In the genomic region with DNA sequence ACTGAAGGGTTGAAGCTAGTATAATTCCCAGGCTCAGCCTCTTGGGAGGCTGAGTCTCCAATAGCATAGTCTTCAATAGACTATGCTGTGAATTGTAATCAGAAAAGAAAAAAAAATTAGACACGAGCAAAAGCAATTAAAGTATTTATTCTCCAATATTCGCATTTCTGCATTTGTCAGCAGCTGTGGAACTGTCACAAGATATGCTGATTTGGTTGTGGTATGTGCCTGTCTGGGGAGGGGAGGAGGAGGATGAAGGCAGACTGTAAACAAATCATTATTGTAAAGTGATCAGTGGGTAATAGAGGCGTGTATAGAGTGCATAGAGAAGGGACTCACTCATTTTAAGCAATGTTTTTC, we compare ENCODE assay signal across 10 cellular contexts. TPM values are rescaled to one million over a fixed set of nuclear protein-coding genes. Genes with fewer than 3 reads are reported as not detected.
DNase-seq lines count a peak whose midpoint lies in the region; ATAC-seq and TF ChIP-seq lines count a peak whose summit lies in the region.
"Had no signal": no experiment of that assay in that cellular context is flagged by ENCODE, and none has a peak within 500 bp of the region (broad histone marks: within the 10 kb centered on the region; RNA-seq: fewer than 3 reads in every experiment).

No MANE protein-coding gene starts in this region.

- H3K36me3 ChIP-seq in Loucy (ENCODE audit: insufficient read depth, low read length): no peaks in the 10 kb centered on the region
- H3K36me3 ChIP-seq in colonic mucosa: no peaks in the 10 kb centered on the region

- H3K4me2 ChIP-seq in Loucy (ENCODE audit: low read depth, low read length, poor library complexity, severe bottlenecking): peak overlapping the region; percentile 96

- intact Hi-C loops in colonic mucosa (cut with DNase I): no loop called here

- H3K27ac Mint-ChIP-seq in activated CD8-positive, alpha-beta memory T cell treated with anti-CD3 and anti-CD28 coated beads, Interleukin-2, amount 10 ng/mL, durations not matched to agents 7 days and 5 days: peak overlapping the region; percentile 100
- peak overlapping the region; percentile 89 for H3K27ac Mint-ChIP-seq in stimulated activated naive B cell treated with anti-CD40 and anti-IgM and Interleukin-4, amounts not matched to agents 10 μg/mL and 1 μg/mL and 100 μg/mL, for 72 hours

- DNase-seq in activated CD8-positive, alpha-beta memory T cell treated with anti-CD3 and anti-CD28 coated beads, Interleukin-2, amount 10 ng/mL, durations not matched to agents 7 days and 5 days: peak; percentile 67
- no peak for DNase-seq in activated CD8-positive, alpha-beta memory T cell treated with anti-CD3 and anti-CD28 coated beads for 24 hours
- DNase-seq in colonic mucosa (no peak), NCI-H345 treated with DMSO at 0.1 percent for 48 hours (lab: John Stamatoyannopoulos, UW; ENCODE audit: unreplicated experiment) (no peak), amygdala (lab: John Stamatoyannopoulos, UW) (no peak), HuH-7.5 (ENCODE audit: low spot score) (no peak)
- no peak for DNase-seq in stimulated activated naive B cell treated with anti-CD40 and anti-IgM and Interleukin-4, amounts not matched to agents 10 μg/mL and 1 μg/mL and 100 μg/mL, for 72 hours

- peaks cover 11% of the 10 kb centered on the region for H3K79me2 ChIP-seq in Loucy (ENCODE audit: insufficient read depth, low read length)

- no peaks in the 10 kb centered on the region for H3K9me2 ChIP-seq in Loucy (replicated peaks; ENCODE audit: low read depth, low read length)

- H4K20me1 ChIP-seq in Loucy (ENCODE audit: insufficient read depth, low read length, poor library complexity, severe bottlenecking): no peaks in the 10 kb centered on the region

- peaks cover 7% of the 10 kb centered on the region for H3K36me3 Mint-ChIP-seq in activated CD8-positive, alpha-beta memory T cell treated with anti-CD3 and anti-CD28 coated beads, Interleukin-2, amount 10 ng/mL, durations not matched to agents 7 days and 5 days
- H3K36me3 Mint-ChIP-seq in stimulated activated naive B cell treated with anti-CD40 and anti-IgM and Interleukin-4, amounts not matched to agents 10 μg/mL and 1 μg/mL and 100 μg/mL, for 72 hours: peaks cover 5 to 13% of the 10 kb centered on the region in 2 donors

- no peaks in the 10 kb centered on the region for H3K27me3 Mint-ChIP-seq in activated CD8-positive, alpha-beta memory T cell treated with anti-CD3 and anti-CD28 coated beads, Interleukin-2, amount 10 ng/mL, durations not matched to agents 7 days and 5 days
- no peaks in the 10 kb centered on the region for H3K27me3 Mint-ChIP-seq in stimulated activated naive B cell treated with anti-CD40 and anti-IgM and Interleukin-4, amounts not matched to agents 10 μg/mL and 1 μg/mL and 100 μg/mL, for 72 hours

- H3K27me3 ChIP-seq in Loucy (ENCODE audit: insufficient read depth, low read length, poor library complexity, severe bottlenecking) (no peaks in the 10 kb centered on the region), colonic mucosa (no peaks in the 10 kb centered on the region)

- H3K4me3 Mint-ChIP-seq in activated CD8-positive, alpha-beta memory T cell treated with anti-CD3 and anti-CD28 coated beads, Interleukin-2, amount 10 ng/mL, durations not matched to agents 7 days and 5 days: peak overlapping the region; percentile 56
- peak overlapping the region; percentile 79 to 83 for H3K4me3 Mint-ChIP-seq in stimulated activated naive B cell treated with anti-CD40 and anti-IgM and Interleukin-4, amounts not matched to agents 10 μg/mL and 1 μg/mL and 100 μg/mL, for 72 hours

- peak; percentile 24 for ATAC-seq in activated CD8-positive, alpha-beta memory T cell treated with anti-CD3 and anti-CD28 coated beads, Interleukin-2, amount 10 ng/mL, durations not matched to agents 7 days and 5 days
- ATAC-seq in stimulated activated naive B cell treated with anti-CD40 and anti-IgM and Interleukin-4, amounts not matched to agents 10 μg/mL and 1 μg/mL and 100 μg/mL, for 72 hours (replicated peaks): no peak
- ATAC-seq: HCT116 had no signal

- H3F3A ChIP-seq in Loucy (ENCODE audit: low read depth): peaks cover 3% of the 10 kb centered on the region

- CTCF ChIA-PET in activated CD8-positive, alpha-beta memory T cell treated with anti-CD3 and anti-CD28 coated beads, Interleukin-2, amount 10 ng/mL, durations not matched to agents 7 days and 5 days (lab: Charles Lee): interaction anchor here (0.6 to 7.1 kb wide), 8 partner anchors 10 to 668 kb away, joined by 3 to 42 read pairs (median 4); partner anchors contain the start of genes BICRAL, RPL7L1 and TBCC

- H3K4me1 ChIP-seq in Loucy (ENCODE audit: insufficient read depth, low read length, poor library complexity, severe bottlenecking) (peaks cover 34% of the 10 kb centered on the region), colonic mucosa (no peaks in the 10 kb centered on the region)

- H2AFZ ChIP-seq in Loucy (ENCODE audit: low read length): no peak overlapping the region

- H3K4me1 Mint-ChIP-seq in activated CD8-positive, alpha-beta memory T cell treated with anti-CD3 and anti-CD28 coated beads, Interleukin-2, amount 10 ng/mL, durations not matched to agents 7 days and 5 days: peaks cover 55% of the 10 kb centered on the region
- peaks cover 35 to 47% of the 10 kb centered on the region in 2 donors for H3K4me1 Mint-ChIP-seq in stimulated activated naive B cell treated with anti-CD40 and anti-IgM and Interleukin-4, amounts not matched to agents 10 μg/mL and 1 μg/mL and 100 μg/mL, for 72 hours

- peak overlapping the region; percentile 26 for H3K27ac ChIP-seq in colonic mucosa

- peak overlapping the region; percentile 73 for H3K4me3 ChIP-seq in Loucy (ENCODE audit: low read length, poor library complexity, severe bottlenecking)
- no peak overlapping the region for H3K4me3 ChIP-seq in colonic mucosa
- H3K4me3 ChIP-seq: lung had no signal

- no peaks in the 10 kb centered on the region for H3K9me3 Mint-ChIP-seq in activated CD8-positive, alpha-beta memory T cell treated with anti-CD3 and anti-CD28 coated beads, Interleukin-2, amount 10 ng/mL, durations not matched to agents 7 days and 5 days (ENCODE audit: low read depth)
- H3K9me3 Mint-ChIP-seq in stimulated activated naive B cell treated with anti-CD40 and anti-IgM and Interleukin-4, amounts not matched to agents 10 μg/mL and 1 μg/mL and 100 μg/mL, for 72 hours: no peaks in the 10 kb centered on the region

- H3K9me3 ChIP-seq in Loucy (ENCODE audit: insufficient read depth, low read depth, low read length) (no peaks in the 10 kb centered on the region), colonic mucosa (no peaks in the 10 kb centered on the region)

- H3K9ac ChIP-seq in Loucy (ENCODE audit: low read depth, low read length, poor library complexity, severe bottlenecking) (peak overlapping the region; percentile 72), colonic mucosa (ENCODE audit: low read depth in 2 of 2, low read length in 2 of 2) (no peak overlapping the region)

- TF ChIP-seq CTCF in Loucy (conservative IDR thresholded peaks at IDR 0.05; ENCODE audit: low read length) (no peak), colonic mucosa (IDR thresholded peaks at IDR 0.05) (no peak)

RNA-seq across cellular contexts. Expression of gene BICRAL, which starts 10.1 kb away (rescaled TPM):
- total RNA-seq in activated CD8-positive, alpha-beta memory T cell treated with anti-CD3 and anti-CD28 coated beads, Interleukin-2, amount 10 ng/mL, durations not matched to agents 7 days and 5 days: 10 to 100 TPM; 22.9 to 24.3 TPM
- total RNA-seq in colonic mucosa: 10 to 100 TPM; 11.5 to 15.3 TPM

RNA-seq across cellular contexts. Expression of gene TBCC, which starts 25.8 kb away (rescaled TPM):
- total RNA-seq in activated CD8-positive, alpha-beta memory T cell treated with anti-CD3 and anti-CD28 coated beads, Interleukin-2, amount 10 ng/mL, durations not matched to agents 7 days and 5 days: 10 to 100 TPM; 29.8 to 35.5 TPM
- total RNA-seq in colonic mucosa: 10 to 100 TPM; 24.2 to 24.8 TPM

RNA-seq across cellular contexts. Expression of gene PRPH2, which starts 49.3 kb away (rescaled TPM):
- under 1 TPM in 1 of 2 experiments, not detected in 1; 0.07 TPM for total RNA-seq in activated CD8-positive, alpha-beta memory T cell treated with anti-CD3 and anti-CD28 coated beads, Interleukin-2, amount 10 ng/mL, durations not matched to agents 7 days and 5 days
- under 1 TPM; 0.32 to 0.35 TPM for total RNA-seq in colonic mucosa
